26 cellular contexts compared by ENCODE assay signal in the genomic region with DNA sequence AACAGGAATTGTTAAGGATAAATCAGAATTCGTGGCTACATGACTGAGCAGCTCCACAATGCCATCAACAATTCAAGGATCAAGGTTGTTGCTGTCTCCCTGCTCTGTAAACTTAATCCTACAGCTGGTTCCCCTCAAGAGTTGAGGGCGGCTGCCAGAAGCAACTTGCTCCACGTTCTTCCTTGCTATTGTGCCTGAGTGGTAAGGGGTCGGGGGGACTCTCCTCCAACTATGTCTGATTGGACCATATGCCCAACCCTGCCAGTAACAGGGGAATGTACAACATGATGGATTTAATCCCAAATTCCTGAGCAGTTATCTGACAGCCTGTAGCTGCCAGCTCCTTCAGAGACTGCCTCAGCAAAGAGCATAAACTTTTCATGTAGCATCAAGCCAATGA.
"Had no signal": no experiment of that assay in that cellular context is flagged by ENCODE, and none has a peak within 500 bp of the region (broad histone marks: within the 10 kb centered on the region; RNA-seq: fewer than 3 reads in every experiment).

No MANE protein-coding gene starts in this region.

- H3K9me3 Mint-ChIP-seq: natural killer cell; stimulated activated naive CD8-positive, alpha-beta T cell treated with anti-CD3 and anti-CD28 coated beads, Interleukin-15, amount 100 ng/mL, for 72 hours had no signal

- DNase-seq: cerebellar nuclear complex; cortex of kidney; effector memory CD8-positive, alpha-beta T cell; erythroblast; esophagus squamous epithelium; foreskin keratinocyte; heart right ventricle; hippocampal formation; left colon; natural killer cell; stimulated activated CD4-positive, alpha-beta T cell treated with anti-CD3 and anti-CD28 coated beads, Interleukin-12 subunit alpha, Interleukin-12 subunit beta, amount 100 ng/mL, for 4 hours; stimulated activated CD4-positive, alpha-beta T cell treated with anti-CD3 and anti-CD28 coated beads, Interleukin-1b, Interleukin-23, amount 100 ng/mL, for 48 hours; stimulated activated CD4-positive, alpha-beta T cell treated with anti-CD3 and anti-CD28 coated beads, Interleukin-4, amount 100 ng/mL, for 1 hour; stimulated activated CD8-positive, alpha-beta memory T cell treated with anti-CD3 and anti-CD28 coated beads, Interleukin-4, amount 100 ng/mL, for 48 hours; stimulated activated naive CD4-positive, alpha-beta T cell; stimulated activated naive CD8-positive, alpha-beta T cell treated with anti-CD3 and anti-CD28 coated beads, Interleukin-15, amount 100 ng/mL, for 72 hours; trophoblast cell had no signal

- H3K27me3 ChIP-seq: esophagus squamous epithelium, gastroesophageal sphincter, heart right ventricle, neutrophil, suprapubic skin had no signal

- H3K9me3 ChIP-seq: esophagus squamous epithelium, gastroesophageal sphincter, heart right ventricle, neutrophil, suprapubic skin had no signal

- H3K4me3 Mint-ChIP-seq: effector memory CD8-positive, alpha-beta T cell; memory B cell; natural killer cell; stimulated activated naive CD8-positive, alpha-beta T cell treated with anti-CD3 and anti-CD28 coated beads, Interleukin-15, amount 100 ng/mL, for 72 hours had no signal

- H3K27ac Mint-ChIP-seq: effector memory CD8-positive, alpha-beta T cell; memory B cell; natural killer cell; progenitor cell of endocrine pancreas; stimulated activated naive CD8-positive, alpha-beta T cell treated with anti-CD3 and anti-CD28 coated beads, Interleukin-15, amount 100 ng/mL, for 72 hours had no signal

- H3K4me1 Mint-ChIP-seq: memory B cell; natural killer cell; stimulated activated naive CD8-positive, alpha-beta T cell treated with anti-CD3 and anti-CD28 coated beads, Interleukin-15, amount 100 ng/mL, for 72 hours had no signal

- H3K36me3 ChIP-seq: esophagus squamous epithelium, gastroesophageal sphincter, heart right ventricle, neutrophil, suprapubic skin had no signal

- H3K27ac ChIP-seq: esophagus squamous epithelium, foreskin keratinocyte, neutrophil, parathyroid adenoma, suprapubic skin had no signal

- H3K36me3 Mint-ChIP-seq: memory B cell, natural killer cell had no signal

- ATAC-seq: effector memory CD8-positive, alpha-beta T cell; foreskin keratinocyte; gastroesophageal sphincter; left colon; natural killer cell; sciatic nerve; stimulated activated naive CD8-positive, alpha-beta T cell treated with anti-CD3 and anti-CD28 coated beads, Interleukin-15, amount 100 ng/mL, for 72 hours had no signal

- H3K4me3 ChIP-seq: esophagus squamous epithelium, gastroesophageal sphincter, heart right ventricle, lung, smooth muscle cell, suprapubic skin had no signal

- H3K4me1 ChIP-seq: foreskin keratinocyte, parathyroid adenoma had no signal
